18 cellular contexts compared by ENCODE assay signal in genomic region chr17:7448461-7448860, GRCh38. TPM values are rescaled to one million over a fixed set of nuclear protein-coding genes. Genes with fewer than 3 reads are reported as not detected.
DNase-seq lines count a peak whose midpoint lies in the region; ATAC-seq and TF ChIP-seq lines count a peak whose summit lies in the region.
"Had no signal": no experiment of that assay in that cellular context is flagged by ENCODE, and none has a peak within 500 bp of the region (broad histone marks: within the 10 kb centered on the region; RNA-seq: fewer than 3 reads in every experiment).

No MANE protein-coding gene starts in this region.

- H3K4me1 Mint-ChIP-seq in glutamatergic neuron (ENCODE audit: low read depth, unreplicated experiment) (no peaks in the 10 kb centered on the region), T-helper 17 cell (peaks cover 13% of the 10 kb centered on the region)

- WGBS in right cardiac atrium: 91% methylated on average over 7 of the region's 7 CpGs

- peak in 2 of 3 donors; percentile 0 to 23 for DNase-seq in right cardiac atrium
- DNase-seq in right atrium auricular region (ENCODE audit: low spot score): no peak
- no peak for DNase-seq in glutamatergic neuron
- DNase-seq in osteoblast (ENCODE audit: insufficient read length, low spot score, missing footprints): peak; percentile 67
- no peak for DNase-seq in T-helper 17 cell
- no peak for DNase-seq in NCI-H2227 treated with DMSO at 0.1 percent for 48 hours (lab: John Stamatoyannopoulos, UW)
- DNase-seq in iPS-NIHi11 (ENCODE audit: low spot score): no peak
- DNase-seq: 8988T, DMS79 treated with DMSO at 0.1 percent for 48 hours, GF-D8, HCEC 1CT had no signal

- H3K4me3 Mint-ChIP-seq in glutamatergic neuron (ENCODE audit: unreplicated experiment) (peak overlapping the region; percentile 4), T-helper 17 cell (no peak overlapping the region)
- H3K4me3 Mint-ChIP-seq: CD4-positive, alpha-beta memory T cell; GM23338 had no signal

- H3K4me2 ChIP-seq in osteoblast (ENCODE audit: insufficient read depth, low read length): no peak overlapping the region
- H3K4me2 ChIP-seq: BLaER1, GM23338 had no signal

- H3K36me3 Mint-ChIP-seq in glutamatergic neuron (ENCODE audit: unreplicated experiment) (peaks cover 5% of the 10 kb centered on the region), T-helper 17 cell (ENCODE audit: low read depth) (peaks cover 6% of the 10 kb centered on the region)

- intact Hi-C loops in right cardiac atrium (cut with DNase I): no loop called here

- H3K36me3 ChIP-seq in right atrium auricular region (no peaks in the 10 kb centered on the region), osteoblast (ENCODE audit: insufficient read depth, low read length) (no peaks in the 10 kb centered on the region)
- H3K36me3 ChIP-seq: BLaER1 had no signal

- H3K4me3 ChIP-seq in right cardiac atrium (ENCODE audit: low read length) (no peak overlapping the region), right atrium auricular region (no peak overlapping the region), osteoblast (ENCODE audit: insufficient read depth, low read length) (no peak overlapping the region)
- H3K4me3 ChIP-seq: BLaER1, GM23338 had no signal

- H3K9me3 ChIP-seq in right cardiac atrium (ENCODE audit: control insufficient read depth, low read length) (no peaks in the 10 kb centered on the region), right atrium auricular region (no peaks in the 10 kb centered on the region), osteoblast (ENCODE audit: low read depth, low read length) (no peaks in the 10 kb centered on the region), T-helper 17 cell (ENCODE audit: control insufficient read depth, low read length, poor library complexity, severe bottlenecking) (no peaks in the 10 kb centered on the region)
- H3K9me3 ChIP-seq: BLaER1 had no signal

- peaks cover 19% of the 10 kb centered on the region for H3K27me3 Mint-ChIP-seq in glutamatergic neuron (ENCODE audit: unreplicated experiment)
- H3K27me3 Mint-ChIP-seq in T-helper 17 cell: peaks cover 35% of the 10 kb centered on the region

- H3K9me3 Mint-ChIP-seq in glutamatergic neuron (ENCODE audit: unreplicated experiment): peaks cover 14% of the 10 kb centered on the region
- H3K9me3 Mint-ChIP-seq: GM23338 had no signal

- H3K4me1 ChIP-seq in right cardiac atrium (ENCODE audit: control insufficient read depth, insufficient read depth, low read length): no peaks in the 10 kb centered on the region
- H3K4me1 ChIP-seq in right atrium auricular region: peaks cover 0 to 23% of the 10 kb centered on the region in 2 donors
- H3K4me1 ChIP-seq in osteoblast (ENCODE audit: insufficient read depth, low read length): peaks cover 14% of the 10 kb centered on the region

- H3K27ac Mint-ChIP-seq in glutamatergic neuron (ENCODE audit: unreplicated experiment) (no peak overlapping the region), T-helper 17 cell (no peak overlapping the region)
- H3K27ac Mint-ChIP-seq: CD14-positive monocyte; CD4-positive, alpha-beta memory T cell; GM23338 had no signal

- H3K79me2 ChIP-seq in osteoblast (ENCODE audit: insufficient read depth, low read length): no peaks in the 10 kb centered on the region

- no peak overlapping the region for H2AFZ ChIP-seq in osteoblast (ENCODE audit: low read length)
- H2AFZ ChIP-seq: GM23338 had no signal

- no peaks in the 10 kb centered on the region for H3K27me3 ChIP-seq in right cardiac atrium (ENCODE audit: control insufficient read depth, insufficient read depth)
- no peaks in the 10 kb centered on the region for H3K27me3 ChIP-seq in right atrium auricular region
- H3K27me3 ChIP-seq in osteoblast (ENCODE audit: insufficient read depth, low read length): peaks cover 29% of the 10 kb centered on the region

- ATAC-seq in right cardiac atrium: no peak
- no peak for ATAC-seq in T-helper 17 cell
- ATAC-seq: GM23338 had no signal

- TF ChIP-seq CTCF in right atrium auricular region (IDR thresholded peaks at IDR 0.05) (no peak), glutamatergic neuron (IDR thresholded peaks at IDR 0.05; ENCODE audit: partially characterized antibody, unreplicated experiment) (no peak), osteoblast (IDR thresholded peaks at IDR 0.05; ENCODE audit: extremely low read depth, low read depth, low read length) (no peak)

- no peak overlapping the region for H3K27ac ChIP-seq in right cardiac atrium (ENCODE audit: low read length)
- H3K27ac ChIP-seq in right atrium auricular region: no peak overlapping the region
- no peak overlapping the region for H3K27ac ChIP-seq in osteoblast (ENCODE audit: low read depth, low read length)
- H3K27ac ChIP-seq: BLaER1 had no signal

- no peaks in the 10 kb centered on the region for H4K20me1 ChIP-seq in osteoblast (ENCODE audit: insufficient read depth, low read length)

RNA-seq across cellular contexts. Expression of gene CHRNB1, which starts 3.6 kb away (rescaled TPM):
- total RNA-seq in right cardiac atrium (10 to 100 TPM; 11.4 to 15.6 (median 13.1) TPM), right atrium auricular region (10 to 100 TPM; 15.8 to 19.0 TPM), glutamatergic neuron (ENCODE audit: unreplicated experiment) (16.4 TPM), osteoblast (5.3 and 5.4 TPM in 2 replicates), T-helper 17 cell (1 to 10 TPM; 7.0 to 7.2 TPM)
- 16.1 TPM for polyA plus RNA-seq in right cardiac atrium

RNA-seq across cellular contexts. Expression of gene FGF11, which starts 9.1 kb away (rescaled TPM):
- total RNA-seq in right cardiac atrium: 10 to 100 TPM; 13.9 to 34.8 (median 23.9) TPM
- polyA plus RNA-seq in right cardiac atrium: 31.7 TPM
- total RNA-seq in right atrium auricular region: 10 to 100 TPM; 18.6 to 20.9 TPM
- total RNA-seq in glutamatergic neuron (ENCODE audit: unreplicated experiment): 4.8 TPM
- total RNA-seq in osteoblast: 0.29 and 0.36 TPM in 2 replicates
- total RNA-seq in T-helper 17 cell: 1 to 10 TPM; 2.0 to 2.6 TPM
- polyA plus RNA-seq: CD14-positive monocyte had no signal

RNA-seq across cellular contexts. Expression of gene TMEM102, which starts 13.2 kb away (rescaled TPM):
- total RNA-seq in right cardiac atrium (1 to 10 TPM; 2.2 to 2.5 (median 2.3) TPM), right atrium auricular region (1 to 10 TPM; 3.7 to 5.6 TPM), glutamatergic neuron (ENCODE audit: unreplicated experiment) (0.42 TPM), osteoblast (1.2 and 1.8 TPM in 2 replicates), T-helper 17 cell (10 to 100 TPM; 12.6 to 13.2 TPM)
- 2.1 TPM for polyA plus RNA-seq in right cardiac atrium

RNA-seq across cellular contexts. Expression of gene SPEM3, which starts 19.8 kb away (rescaled TPM):
- total RNA-seq in right cardiac atrium (not detected), right atrium auricular region (not detected), glutamatergic neuron (ENCODE audit: unreplicated experiment) (not detected), osteoblast (not detected in 2 replicates), T-helper 17 cell (not detected)
- not detected for polyA plus RNA-seq in right cardiac atrium
- total RNA-seq: A673; CD4-positive, alpha-beta memory T cell; GM23338; HT-29 had no signal
- polyA plus RNA-seq: AG04450; CD14-positive monocyte; CD4-positive, alpha-beta memory T cell; GM23338 had no signal

RNA-seq across cellular contexts. Expression of gene SPEM2, which starts 23.0 kb away (rescaled TPM):
- total RNA-seq in right cardiac atrium: not detected
- not detected for polyA plus RNA-seq in right cardiac atrium
- not detected for total RNA-seq in right atrium auricular region
- not detected for total RNA-seq in glutamatergic neuron (ENCODE audit: unreplicated experiment)
- not detected in 2 replicates for total RNA-seq in osteoblast
- not detected for total RNA-seq in T-helper 17 cell
- total RNA-seq: CD4-positive, alpha-beta memory T cell; GM23338; HT-29 had no signal
- polyA plus RNA-seq: AG04450; CD14-positive monocyte; CD4-positive, alpha-beta memory T cell; GM23338 had no signal

Comparison
In these comparisons a context has a peak if more than half of its experiments do, and no peak if none do; other contexts are left out.
1. DNase-seq: peak in right cardiac atrium (2 of 3) and osteoblast (single experiment); none in right atrium auricular region (single experiment), glutamatergic neuron (single experiment), T-helper 17 cell (0 of 3), NCI-H2227 treated with DMSO at 0.1 percent for 48 hours (single experiment) and iPS-NIHi11 (single experiment).